In genomic region chr6:115133790-115134189, GRCh38 we compare ENCODE assay signal across 18 cellular contexts.
"Had no signal": no experiment of that assay in that cellular context is flagged by ENCODE, and none has a peak within 500 bp of the region (broad histone marks: within the 10 kb centered on the region; RNA-seq: fewer than 3 reads in every experiment).

No MANE protein-coding gene starts in this region.

- H3K27me3 ChIP-seq: cardiac muscle cell, heart left ventricle, neutrophil, ovary, thyroid gland, upper lobe of right lung had no signal

- H3K4me3 ChIP-seq: cardiac muscle cell, heart left ventricle, ovary, prostate gland, thyroid gland, upper lobe of right lung had no signal

- DNase-seq: activated CD4-positive, alpha-beta memory T cell treated with anti-CD3 and anti-CD28 coated beads, Interleukin-2, amount 10 ng/mL, durations not matched to agents 7 days and 5 days; activated CD4-positive, alpha-beta T cell treated with anti-CD3 and anti-CD28 coated beads, Interleukin-2, amount 10 ng/mL, durations not matched to agents 24 days and 14 days; activated effector memory CD4-positive, alpha-beta T cell treated with Interleukin-2 at 50 U/mL for 16 hours; activated naive CD4-positive, alpha-beta T cell treated with anti-CD3 and anti-CD28 coated beads for 36 hours; activated naive CD8-positive, alpha-beta T cell treated with anti-CD3 and anti-CD28 coated beads, Interleukin-2, amount 10 ng/mL, durations not matched to agents 7 days and 5 days; activated T-cell treated with anti-CD3 and anti-CD28 coated beads, Interleukin-2, amount 50 U/mL, for 72 hours; heart left ventricle; left cardiac atrium; ovary; stimulated activated CD4-positive, alpha-beta T cell treated with anti-CD3 and anti-CD28 coated beads, Interleukin-4, amount 100 ng/mL, for 4 hours; stimulated activated naive CD8-positive, alpha-beta T cell treated with anti-CD3 and anti-CD28 coated beads, Interleukin-15, Interleukin-2, amounts not matched to agents 100 U/mL and 50 U/mL, for 24 hours; thyroid gland; upper lobe of right lung had no signal

- H3K36me3 ChIP-seq: cardiac muscle cell, heart left ventricle, neutrophil, ovary, prostate gland, thyroid gland, upper lobe of right lung had no signal

- ATAC-seq: activated T-cell treated with anti-CD3 and anti-CD28 coated beads, Interleukin-2, amount 50 U/mL, for 72 hours; heart left ventricle; left cardiac atrium; natural killer cell treated with Interleukin-12 subunit alpha and Interleukin-12 subunit beta and Interleukin-15 and Interleukin-18, amount 100 ng/mL, for 72 hours; stimulated activated naive CD8-positive, alpha-beta T cell treated with anti-CD3 and anti-CD28 coated beads, Interleukin-15, Interleukin-2, amounts not matched to agents 100 U/mL and 50 U/mL, for 24 hours; upper lobe of right lung had no signal

- H3K9me3 ChIP-seq: neutrophil, ovary, prostate gland, thyroid gland, upper lobe of right lung had no signal

- H3K27ac ChIP-seq: cardiac muscle cell, epithelial cell of prostate, heart left ventricle, neutrophil, ovary, prostate gland, thyroid gland, upper lobe of right lung had no signal
